9 cellular contexts compared by ENCODE assay signal in genomic region chr17:48612456-48612853, GRCh38. TPM values are rescaled to one million over a fixed set of nuclear protein-coding genes. Genes with fewer than 3 reads are reported as not detected.
DNase-seq lines count a peak whose midpoint lies in the region; ATAC-seq and TF ChIP-seq lines count a peak whose summit lies in the region.
"Had no signal": no experiment of that assay in that cellular context is flagged by ENCODE, and none has a peak within 500 bp of the region (broad histone marks: within the 10 kb centered on the region; RNA-seq: fewer than 3 reads in every experiment).

No MANE protein-coding gene starts in this region.

- peak overlapping the region; percentile 57 to 85 (median 73) for H3K9ac ChIP-seq in subcutaneous abdominal adipose tissue (ENCODE audit: low read length in 5 of 5)

- intact Hi-C loops in activated CD4-positive, alpha-beta T cell treated with anti-CD3 and anti-CD28 coated beads, Interleukin-2, amount 10 ng/mL, durations not matched to agents 24 days and 14 days (cut with micrococcal nuclease) = loop anchor here (2.0 to 10.0 kb wide), 3 partner anchors 112 to 1352 kb away; partner anchors contain the start of genes DLX4 and IGF2BP1

- no peak for DNase-seq in activated CD4-positive, alpha-beta T cell treated with anti-CD3 and anti-CD28 coated beads, Interleukin-2, amount 10 ng/mL, durations not matched to agents 24 days and 14 days
- no peak for DNase-seq in activated CD4-positive, alpha-beta T cell treated with anti-CD3 and anti-CD28 coated beads, Interleukin-2, amount 50 U/mL, for 48 hours
- DNase-seq in RWPE2 (ENCODE audit: low spot score) (no peak), fibroblast of mammary gland (ENCODE audit: low read depth) (no peak), HuH-7 (ENCODE audit: low spot score) (no peak), amygdala (lab: John Stamatoyannopoulos, UW) (no peak)
- DNase-seq: EL had no signal

- H3K4me3 Mint-ChIP-seq in activated CD4-positive, alpha-beta T cell treated with anti-CD3 and anti-CD28 coated beads, Interleukin-2, amount 10 ng/mL, durations not matched to agents 24 days and 14 days = peak overlapping the region; percentile 74

- no peak overlapping the region for H3K27ac ChIP-seq in RWPE2 (ENCODE audit: poor library complexity, severe bottlenecking)
- peak overlapping the region; percentile 77 for H3K27ac ChIP-seq in subcutaneous abdominal adipose tissue (ENCODE audit: low read depth, low read length)

- peaks cover 81% of the 10 kb centered on the region for H3K27me3 Mint-ChIP-seq in activated CD4-positive, alpha-beta T cell treated with anti-CD3 and anti-CD28 coated beads, Interleukin-2, amount 10 ng/mL, durations not matched to agents 24 days and 14 days

- no peaks in the 10 kb centered on the region for H3K9me3 Mint-ChIP-seq in activated CD4-positive, alpha-beta T cell treated with anti-CD3 and anti-CD28 coated beads, Interleukin-2, amount 10 ng/mL, durations not matched to agents 24 days and 14 days

- peak overlapping the region; percentile 35 for H3K4me3 ChIP-seq in RWPE2 (ENCODE audit: severe bottlenecking)
- H3K4me3 ChIP-seq in fibroblast of mammary gland (ENCODE audit: control insufficient read depth, low read depth, low read length) = peak overlapping the region; percentile 54
- peak overlapping the region; percentile 79 to 89 (median 86) for H3K4me3 ChIP-seq in subcutaneous abdominal adipose tissue (ENCODE audit: low read depth in 1 of 5, low read length in 5 of 5)

- H3K27me3 ChIP-seq in RWPE2 (ENCODE audit: insufficient read depth, poor library complexity, severe bottlenecking) = peaks cover 39% of the 10 kb centered on the region
- peaks cover 8 to 22% (median 19%) of the 10 kb centered on the region in 5 donors for H3K27me3 ChIP-seq in subcutaneous abdominal adipose tissue (ENCODE audit: control insufficient read depth in 5 of 5, insufficient read depth in 4 of 5, low read length in 5 of 5)

- peak overlapping the region; percentile 18 for H3K27ac Mint-ChIP-seq in activated CD4-positive, alpha-beta T cell treated with anti-CD3 and anti-CD28 coated beads, Interleukin-2, amount 10 ng/mL, durations not matched to agents 24 days and 14 days

- H3K4me1 ChIP-seq in RWPE2 (ENCODE audit: insufficient read depth, poor library complexity, severe bottlenecking) (peaks cover 5% of the 10 kb centered on the region), subcutaneous abdominal adipose tissue (ENCODE audit: control insufficient read depth in 5 of 5, insufficient read depth in 5 of 5, low read length in 5 of 5) (peaks cover 0 to 52% (median 39%) of the 10 kb centered on the region in 5 donors)

- peaks cover 7% of the 10 kb centered on the region for H3K36me3 Mint-ChIP-seq in activated CD4-positive, alpha-beta T cell treated with anti-CD3 and anti-CD28 coated beads, Interleukin-2, amount 10 ng/mL, durations not matched to agents 24 days and 14 days (ENCODE audit: low read depth)

- peaks cover 40% of the 10 kb centered on the region for H3K4me1 Mint-ChIP-seq in activated CD4-positive, alpha-beta T cell treated with anti-CD3 and anti-CD28 coated beads, Interleukin-2, amount 10 ng/mL, durations not matched to agents 24 days and 14 days

- no peaks in the 10 kb centered on the region for H3K9me3 ChIP-seq in RWPE2 (ENCODE audit: severe bottlenecking)
- H3K9me3 ChIP-seq in subcutaneous abdominal adipose tissue (ENCODE audit: control insufficient read depth in 5 of 5, low read length in 5 of 5) = no peaks in the 10 kb centered on the region

- no peaks in the 10 kb centered on the region for H3K36me3 ChIP-seq in RWPE2 (ENCODE audit: low read depth)
- H3K36me3 ChIP-seq in subcutaneous abdominal adipose tissue (ENCODE audit: control insufficient read depth in 5 of 5, insufficient read depth in 5 of 5, low read length in 5 of 5) = no peaks in the 10 kb centered on the region

- TF ChIP-seq CTCF in RWPE2 (IDR thresholded peaks at IDR 0.05; ENCODE audit: poor library complexity, severe bottlenecking) (no peak), fibroblast of mammary gland (conservative IDR thresholded peaks at IDR 0.05; ENCODE audit: control insufficient read depth, insufficient read depth, low read depth, low read length) (no peak)

- ATAC-seq in RWPE2 (ENCODE audit: low read depth) (no peak), HG03139 (IDR thresholded peaks at IDR 0.05; ENCODE audit: unreplicated experiment) (no peak)

RNA-seq across cellular contexts. Expression of gene HOXB7, which starts 1.6 kb away (rescaled TPM):
- 0.30 and 0.36 TPM in 2 replicates for total RNA-seq in activated CD4-positive, alpha-beta T cell treated with anti-CD3 and anti-CD28 coated beads, Interleukin-2, amount 10 ng/mL, durations not matched to agents 24 days and 14 days

RNA-seq across cellular contexts. Expression of gene HOXB8, which starts 2.6 kb away (rescaled TPM):
- total RNA-seq in activated CD4-positive, alpha-beta T cell treated with anti-CD3 and anti-CD28 coated beads, Interleukin-2, amount 10 ng/mL, durations not matched to agents 24 days and 14 days = not detected in 2 replicates

RNA-seq across cellular contexts. Expression of gene HOXB6, which starts 7.7 kb away (rescaled TPM):
- total RNA-seq in activated CD4-positive, alpha-beta T cell treated with anti-CD3 and anti-CD28 coated beads, Interleukin-2, amount 10 ng/mL, durations not matched to agents 24 days and 14 days = 0.33 and 0.36 TPM in 2 replicates

RNA-seq across cellular contexts. Expression of gene HOXB9, which starts 13.7 kb away (rescaled TPM):
- 0.21 and 0.30 TPM in 2 replicates for total RNA-seq in activated CD4-positive, alpha-beta T cell treated with anti-CD3 and anti-CD28 coated beads, Interleukin-2, amount 10 ng/mL, durations not matched to agents 24 days and 14 days

RNA-seq across cellular contexts. Expression of gene HOXB5, which starts 18.9 kb away (rescaled TPM):
- not detected in 2 replicates for total RNA-seq in activated CD4-positive, alpha-beta T cell treated with anti-CD3 and anti-CD28 coated beads, Interleukin-2, amount 10 ng/mL, durations not matched to agents 24 days and 14 days

Comparison
In these comparisons a context has a peak if more than half of its experiments do, and no peak if none do; other contexts are left out.
1. H3K4me3 ChIP-seq: peak in every context shown above with its lines; median percentile 86 in subcutaneous abdominal adipose tissue; 54 in fibroblast of mammary gland; 35 in RWPE2.